Comparison of ENCODE assay signal across 11 cellular contexts in genomic region chr21:25764065-25764464, GRCh38.
"Had no signal": no experiment of that assay in that cellular context is flagged by ENCODE, and none has a peak within 500 bp of the region (broad histone marks: within the 10 kb centered on the region; RNA-seq: fewer than 3 reads in every experiment).

No MANE protein-coding gene starts in this region.

- H3K9me3 ChIP-seq: HAP-1 had no signal

- FAIRE-seq: H1, H54 had no signal

- H3K27ac ChIP-seq: GM23248 had no signal

- H3K4me3 ChIP-seq: GM23248, GM23338, HAP-1 had no signal

- ATAC-seq: GM23338, HCT116 had no signal

- DNase-seq: GM23248, GOT3, H7, H9, HCEC 1CT, HFFc6 had no signal
